In the genomic region with DNA sequence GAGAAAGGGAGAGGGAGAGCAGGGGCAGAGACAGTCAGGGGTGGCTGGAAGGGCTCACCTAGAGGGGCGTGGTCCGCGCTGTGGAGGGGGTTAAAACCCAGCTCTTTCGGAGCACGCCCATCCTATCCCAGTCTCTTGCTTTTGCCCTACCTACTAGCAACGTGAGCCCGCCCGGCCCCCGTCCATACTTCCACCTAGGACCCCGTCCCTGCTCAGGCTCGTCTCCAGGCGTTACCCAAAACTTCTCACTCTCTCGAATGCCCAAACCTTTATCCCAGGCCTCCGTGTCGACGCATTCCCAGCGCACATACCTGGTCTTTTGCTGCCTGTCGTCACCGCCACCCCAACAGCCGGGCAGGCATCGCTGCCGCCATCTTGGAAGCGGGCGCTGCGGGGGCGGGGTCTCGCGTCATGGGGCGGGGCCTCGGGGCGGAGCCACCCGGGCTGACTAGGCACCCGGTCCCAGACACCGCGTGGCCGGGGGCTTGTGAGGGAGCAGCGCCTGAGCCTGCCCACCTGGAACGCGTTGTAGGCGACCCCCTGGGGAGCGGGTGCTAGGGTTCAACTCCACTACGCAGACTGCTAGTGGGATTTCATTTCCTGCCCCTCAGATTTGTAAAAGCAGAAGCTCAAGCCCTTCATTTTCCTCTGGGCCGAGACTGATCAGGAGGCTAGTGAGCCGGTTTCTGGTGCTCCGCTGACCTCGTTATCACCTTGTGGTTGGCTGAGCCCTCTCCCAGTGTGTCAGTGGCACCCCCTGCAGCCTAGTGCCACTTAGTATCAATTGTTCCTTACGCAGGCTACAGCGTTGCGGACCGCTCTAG, we compare ENCODE assay signal across 8 cellular contexts. TPM values are rescaled to one million over a fixed set of nuclear protein-coding genes. Genes with fewer than 3 reads are reported as not detected.
A peak's percentile ranks its signal among the peaks of the same experiment; 100 is the strongest.
DNase-seq lines count a peak whose midpoint lies in the region; ATAC-seq and TF ChIP-seq lines count a peak whose summit lies in the region.

A gene (minus strand): TSS at position 396 of the 824 bp plus-strand sequence. CDS start 1,447 bp downstream, outside the sequence.

- peak within 1 kb of the TSS; percentile 81 to 97 for H3K9ac ChIP-seq in colonic mucosa (ENCODE audit: low read depth in 2 of 2, low read length in 2 of 2)

- peak within 1 kb of the TSS; percentile 95 for H3K4me3 ChIP-seq in BJ (ENCODE audit: low read depth, low read length)
- H3K4me3 ChIP-seq in colonic mucosa, result peak within 1 kb of the TSS; percentile 83

- H3K9me3 ChIP-seq in colonic mucosa, result no peaks in the 10 kb centered on the region

- no peaks in the 10 kb centered on the region for H3K27me3 Mint-ChIP-seq in activated CD4-positive, alpha-beta T cell treated with anti-CD3 and anti-CD28 coated beads, Interleukin-2, amount 10 ng/mL, durations not matched to agents 7 days and 5 days

- peak within 1 kb of the TSS; percentile 83 for H3K27ac ChIP-seq in colonic mucosa

- peaks cover 74% of the 10 kb centered on the region for H3K4me1 Mint-ChIP-seq in activated CD4-positive, alpha-beta T cell treated with anti-CD3 and anti-CD28 coated beads, Interleukin-2, amount 10 ng/mL, durations not matched to agents 7 days and 5 days

- peak within 1 kb of the TSS; percentile 96 for H3K4me3 Mint-ChIP-seq in activated CD4-positive, alpha-beta T cell treated with anti-CD3 and anti-CD28 coated beads, Interleukin-2, amount 10 ng/mL, durations not matched to agents 7 days and 5 days

- H3K36me3 ChIP-seq in BJ (ENCODE audit: control insufficient read depth, insufficient read depth, low read length) (peaks cover 9% of the 10 kb centered on the region), colonic mucosa (peaks cover 6% of the 10 kb centered on the region)

- H3K4me1 ChIP-seq in colonic mucosa, result peaks cover 4% of the 10 kb centered on the region

- H3K27me3 ChIP-seq in BJ (ENCODE audit: control insufficient read depth, insufficient read depth, low read length) (no peaks in the 10 kb centered on the region), colonic mucosa (no peaks in the 10 kb centered on the region)

- peak within 1 kb of the TSS; percentile 99 for H3K27ac Mint-ChIP-seq in activated CD4-positive, alpha-beta T cell treated with anti-CD3 and anti-CD28 coated beads, Interleukin-2, amount 10 ng/mL, durations not matched to agents 7 days and 5 days

- TF ChIP-seq CTCF in BJ (IDR thresholded peaks at IDR 0.05; ENCODE audit: insufficient read depth, low read depth, low read length), result no peak
- TF ChIP-seq CTCF in colonic mucosa (IDR thresholded peaks at IDR 0.05), result no peak

- ATAC-seq in HG03442 (IDR thresholded peaks at IDR 0.05; ENCODE audit: unreplicated experiment) (peak; percentile 71), left colon (peak; percentile 96)

- peaks cover 43% of the 10 kb centered on the region for H3K36me3 Mint-ChIP-seq in activated CD4-positive, alpha-beta T cell treated with anti-CD3 and anti-CD28 coated beads, Interleukin-2, amount 10 ng/mL, durations not matched to agents 7 days and 5 days (ENCODE audit: low read depth)

- no peak for DNase-seq in BJ (ENCODE audit: low read depth)
- peak; percentile 82 for DNase-seq in GM19240 (ENCODE audit: insufficient read length, low spot score)
- peak; percentile 96 for DNase-seq in NCI-H526 treated with DMSO at 0.1 percent for 48 hours (lab: John Stamatoyannopoulos, UW)
- peak; percentile 92 for DNase-seq in activated CD4-positive, alpha-beta T cell treated with anti-CD3 and anti-CD28 coated beads, Interleukin-2, amount 10 ng/mL, durations not matched to agents 7 days and 5 days
- peak; percentile 94 for DNase-seq in colonic mucosa
- DNase-seq in left colon, result peak; percentile 82 to 94
- DNase-seq in stimulated activated CD4-positive, alpha-beta T cell treated with anti-CD3 and anti-CD28 coated beads, Interleukin-1b, Interleukin-23, amount 100 ng/mL, for 4 hours (ENCODE audit: low read depth in 2 of 2), result peak; percentile 98 to 99

- POLR2A ChIA-PET in BJ (lab: Charles Lee), result no interaction called here
- POLR2A ChIA-PET in activated CD4-positive, alpha-beta T cell treated with anti-CD3 and anti-CD28 coated beads, Interleukin-2, amount 10 ng/mL, durations not matched to agents 7 days and 5 days (lab: Charles Lee), result no interaction called here

- intact Hi-C loops in colonic mucosa (cut with DNase I) (no loop called here), left colon (cut with DNase I, micrococcal nuclease) (no loop called here)

- H3K9me3 Mint-ChIP-seq in activated CD4-positive, alpha-beta T cell treated with anti-CD3 and anti-CD28 coated beads, Interleukin-2, amount 10 ng/mL, durations not matched to agents 7 days and 5 days, result no peaks in the 10 kb centered on the region

- CTCF ChIA-PET in BJ (lab: Yijun Ruan, JAX), result interaction anchor here (0.6 to 1.9 kb wide), 4 partner anchors 11 to 38 kb away, joined by 3 to 6 read pairs (median 4); a partner anchor contains a TSS
- CTCF ChIA-PET in activated CD4-positive, alpha-beta T cell treated with anti-CD3 and anti-CD28 coated beads, Interleukin-2, amount 10 ng/mL, durations not matched to agents 7 days and 5 days (lab: Charles Lee), result interaction anchor here (1.4 to 3.2 kb wide), 7 partner anchors 9 to 205 kb away, joined by 3 to 23 read pairs (median 5); a partner anchor contains a TSS

RNA-seq across cellular contexts. Expression of the gene that starts here (rescaled TPM):
- 24.7 and 39.0 TPM in 2 replicates for polyA plus RNA-seq in BJ (2011; rRNA removed)
- polyA minus RNA-seq in BJ (2011; rRNA and poly(A)+ RNA removed), result 14.4 and 18.5 TPM in 2 replicates
- 10 to 100 TPM; 43.1 to 48.6 TPM for total RNA-seq in activated CD4-positive, alpha-beta T cell treated with anti-CD3 and anti-CD28 coated beads, Interleukin-2, amount 10 ng/mL, durations not matched to agents 7 days and 5 days
- total RNA-seq in colonic mucosa (10 to 100 TPM; 30.3 to 34.8 TPM), left colon (10 to 100 TPM; 29.7 TPM)
